Comparison of ENCODE assay signal across 38 cellular contexts in the genomic region with DNA sequence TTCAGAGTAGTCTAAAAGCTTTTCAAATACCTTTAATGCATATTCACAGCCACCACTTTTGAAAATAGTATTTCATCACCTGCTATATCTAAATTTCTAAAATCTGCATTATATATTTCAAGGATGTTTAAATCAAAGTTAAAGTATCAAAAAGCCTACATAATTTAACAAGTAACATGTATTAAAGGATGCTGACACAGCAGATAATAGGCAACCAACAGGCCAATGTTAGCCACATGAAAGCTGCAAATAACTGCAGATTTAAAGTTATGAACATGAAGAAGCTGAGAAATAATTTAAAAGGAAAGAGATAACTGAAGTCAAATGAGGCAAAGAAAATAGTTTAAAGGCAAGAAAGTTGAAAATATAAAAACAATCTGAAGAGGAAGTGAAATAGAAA. TPM values are rescaled to one million over a fixed set of nuclear protein-coding genes. Genes with fewer than 3 reads are reported as not detected.
"Had no signal": no experiment of that assay in that cellular context is flagged by ENCODE, and none has a peak within 500 bp of the region (broad histone marks: within the 10 kb centered on the region; RNA-seq: fewer than 3 reads in every experiment).

No MANE protein-coding gene starts in this region.

- H3K9me3 Mint-ChIP-seq: activated B cell treated with CpG ODN at 0.5 μM for 24 hours; activated CD4-positive, alpha-beta memory T cell treated with anti-CD3 and anti-CD28 coated beads for 36 hours; activated CD4-positive, alpha-beta T cell treated with anti-CD3 and anti-CD28 coated beads, Interleukin-2, amount 10 ng/mL, durations not matched to agents 24 days and 14 days; activated CD8-positive, alpha-beta T cell treated with anti-CD3 and anti-CD28 coated beads for 36 hours; activated naive CD4-positive, alpha-beta T cell treated with anti-CD3 and anti-CD28 coated beads for 36 hours; activated naive CD4-positive, alpha-beta T cell treated with anti-CD3 and anti-CD28 coated beads, Interleukin-2, amount 50 U/mL, for 72 hours; activated naive CD8-positive, alpha-beta T cell treated with anti-CD3 and anti-CD28 coated beads for 36 hours; activated T-cell treated with anti-CD3 and anti-CD28 coated beads, Interleukin-2, amount 50 U/mL, for 4 hours; activated T-cell treated with anti-CD3 and anti-CD28 coated beads, Interleukin-2, amount 50 U/mL, for 72 hours; activated T-helper 1 cell treated with anti-CD3 and anti-CD28 coated beads, Interleukin-12 subunit alpha, Interleukin-12 subunit beta, Interleukin-2, Interleukin-4 antibody, amounts not matched to agents 30 ng/mL and 10 ng/mL and 1 ng/mL, durations not matched to agents 14 hours and 24 hours and 36 hours; activated T-helper 17 cell treated with anti-CD3 and anti-CD28 coated beads, Interleukin-2, amount 50 U/mL, for 72 hours; T-helper 1 cell treated with Interleukin-12 subunit alpha and Interleukin-12 subunit beta and Interleukin-4 antibody, amounts not matched to agents 30 μg/mL and 1 μg/mL, for 36 hours; T-helper 2 cell treated with Interferon-gamma antibody and Interleukin-4, amounts not matched to agents 5 μg/mL and 100 μg/mL, for 36 hours had no signal

- H3K9me3 ChIP-seq: adrenal gland, body of pancreas, breast epithelium had no signal

- H3K27me3 ChIP-seq: adrenal gland, body of pancreas, brain microvascular endothelial cell, breast epithelium had no signal

- H3K36me3 Mint-ChIP-seq: activated CD4-positive, alpha-beta memory T cell treated with anti-CD3 and anti-CD28 coated beads for 36 hours; activated naive CD4-positive, alpha-beta T cell treated with anti-CD3 and anti-CD28 coated beads, Interleukin-2, amount 50 U/mL, for 72 hours; activated naive CD8-positive, alpha-beta T cell treated with anti-CD3 and anti-CD28 coated beads for 36 hours had no signal

- H3K27ac ChIP-seq: adrenal gland, body of pancreas, brain microvascular endothelial cell, breast epithelium, VCaP had no signal

- H3K4me3 Mint-ChIP-seq: activated B cell treated with CpG ODN at 0.5 μM for 24 hours; activated CD4-positive, alpha-beta memory T cell treated with anti-CD3 and anti-CD28 coated beads for 36 hours; activated CD4-positive, alpha-beta T cell treated with anti-CD3 and anti-CD28 coated beads, Interleukin-2, amount 10 ng/mL, durations not matched to agents 24 days and 14 days; activated CD8-positive, alpha-beta T cell treated with anti-CD3 and anti-CD28 coated beads for 36 hours; activated naive CD4-positive, alpha-beta T cell treated with anti-CD3 and anti-CD28 coated beads for 36 hours; activated naive CD8-positive, alpha-beta T cell treated with anti-CD3 and anti-CD28 coated beads for 36 hours; activated T-cell treated with anti-CD3 and anti-CD28 coated beads, Interleukin-2, amount 50 U/mL, for 4 hours; activated T-cell treated with anti-CD3 and anti-CD28 coated beads, Interleukin-2, amount 50 U/mL, for 72 hours; activated T-helper 1 cell treated with anti-CD3 and anti-CD28 coated beads, Interleukin-12 subunit alpha, Interleukin-12 subunit beta, Interleukin-2, Interleukin-4 antibody, amounts not matched to agents 30 ng/mL and 10 ng/mL and 1 ng/mL, durations not matched to agents 14 hours and 24 hours and 36 hours; activated T-helper 17 cell treated with anti-CD3 and anti-CD28 coated beads, Interleukin-2, amount 50 U/mL, for 72 hours; T-helper 1 cell treated with Interleukin-12 subunit alpha and Interleukin-12 subunit beta and Interleukin-4 antibody, amounts not matched to agents 30 μg/mL and 1 μg/mL, for 36 hours; T-helper 2 cell treated with Interferon-gamma antibody and Interleukin-4, amounts not matched to agents 5 μg/mL and 100 μg/mL, for 36 hours had no signal

- H3K4me1 Mint-ChIP-seq: activated B cell treated with CpG ODN at 0.5 μM for 24 hours; activated CD4-positive, alpha-beta T cell treated with anti-CD3 and anti-CD28 coated beads, Interleukin-2, amount 10 ng/mL, durations not matched to agents 24 days and 14 days; activated naive CD8-positive, alpha-beta T cell treated with anti-CD3 and anti-CD28 coated beads for 36 hours; activated T-helper 17 cell treated with anti-CD3 and anti-CD28 coated beads, Interleukin-2, amount 50 U/mL, for 72 hours had no signal

- FAIRE-seq: astrocyte, TTC549 had no signal

- H3K36me3 ChIP-seq: adrenal gland, brain microvascular endothelial cell, breast epithelium had no signal

- ATAC-seq: activated CD8-positive, alpha-beta T cell treated with anti-CD3 and anti-CD28 coated beads for 36 hours; activated naive CD4-positive, alpha-beta T cell treated with anti-CD3 and anti-CD28 coated beads, Interleukin-2, amount 50 U/mL, for 72 hours; activated T-cell treated with anti-CD3 and anti-CD28 coated beads, Interleukin-2, amount 50 U/mL, for 4 hours; activated T-cell treated with anti-CD3 and anti-CD28 coated beads, Interleukin-2, amount 50 U/mL, for 72 hours; activated T-helper 17 cell treated with anti-CD3 and anti-CD28 coated beads, Interleukin-2, amount 50 U/mL, for 72 hours; body of pancreas had no signal

- H3K4me3 ChIP-seq: adrenal gland, body of pancreas, breast epithelium had no signal

- H3K27me3 Mint-ChIP-seq: activated B cell treated with CpG ODN at 0.5 μM for 24 hours; activated CD4-positive, alpha-beta memory T cell treated with anti-CD3 and anti-CD28 coated beads for 36 hours; activated naive CD8-positive, alpha-beta T cell treated with anti-CD3 and anti-CD28 coated beads for 36 hours; activated T-helper 17 cell treated with anti-CD3 and anti-CD28 coated beads, Interleukin-2, amount 50 U/mL, for 72 hours had no signal

- H3K27ac Mint-ChIP-seq: activated B cell treated with CpG ODN at 0.5 μM for 24 hours; activated CD4-positive, alpha-beta memory T cell treated with anti-CD3 and anti-CD28 coated beads for 36 hours; activated CD4-positive, alpha-beta T cell treated with anti-CD3 and anti-CD28 coated beads, Interleukin-2, amount 10 ng/mL, durations not matched to agents 24 days and 14 days; activated CD8-positive, alpha-beta T cell treated with anti-CD3 and anti-CD28 coated beads for 36 hours; activated naive CD4-positive, alpha-beta T cell treated with anti-CD3 and anti-CD28 coated beads for 36 hours; activated naive CD4-positive, alpha-beta T cell treated with anti-CD3 and anti-CD28 coated beads, Interleukin-2, amount 50 U/mL, for 72 hours; activated naive CD8-positive, alpha-beta T cell treated with anti-CD3 and anti-CD28 coated beads for 36 hours; activated T-cell treated with anti-CD3 and anti-CD28 coated beads, Interleukin-2, amount 50 U/mL, for 72 hours; activated T-helper 1 cell treated with anti-CD3 and anti-CD28 coated beads, Interleukin-12 subunit alpha, Interleukin-12 subunit beta, Interleukin-2, Interleukin-4 antibody, amounts not matched to agents 30 ng/mL and 10 ng/mL and 1 ng/mL, durations not matched to agents 14 hours and 24 hours and 36 hours; activated T-helper 17 cell treated with anti-CD3 and anti-CD28 coated beads, Interleukin-2, amount 50 U/mL, for 72 hours; T-helper 1 cell treated with Interleukin-12 subunit alpha and Interleukin-12 subunit beta and Interleukin-4 antibody, amounts not matched to agents 30 μg/mL and 1 μg/mL, for 36 hours; T-helper 2 cell treated with Interferon-gamma antibody and Interleukin-4, amounts not matched to agents 5 μg/mL and 100 μg/mL, for 36 hours had no signal

- DNase-seq: activated B cell treated with CpG ODN at 0.5 μM for 24 hours; activated CD4-positive, alpha-beta memory T cell treated with anti-CD3 and anti-CD28 coated beads for 36 hours; activated CD4-positive, alpha-beta T cell treated with anti-CD3 and anti-CD28 coated beads for 4 hours; activated CD4-positive, alpha-beta T cell treated with anti-CD3 and anti-CD28 coated beads, Interleukin-2, amount 10 ng/mL, durations not matched to agents 24 days and 14 days; activated CD4-positive, alpha-beta T cell treated with anti-CD3 and anti-CD28 coated beads, Interleukin-2, amount 50 U/mL, for 1 hour; activated CD4-positive, alpha-beta T cell treated with anti-CD3 and anti-CD28 coated beads, Interleukin-2, amount 50 U/mL, for 4 hours; activated CD4-positive, CD25-positive, alpha-beta regulatory T cell treated with anti-CD3 and anti-CD28 coated beads, Interleukin-2, amount 50 U/mL, for 72 hours; activated CD8-positive, alpha-beta memory T cell treated with anti-CD3 and anti-CD28 coated beads, Interleukin-2, amount 50 U/mL, for 4 hours; activated CD8-positive, alpha-beta T cell treated with anti-CD3 and anti-CD28 coated beads for 36 hours; activated effector memory CD4-positive, alpha-beta T cell treated with anti-CD3 and anti-CD28 coated beads, Interleukin-2, amount 50 U/mL, for 16 hours; activated gamma-delta T cell treated with Interleukin-2 at 50 U/mL for 16 hours; activated naive CD4-positive, alpha-beta T cell; activated naive CD4-positive, alpha-beta T cell treated with anti-CD3 and anti-CD28 coated beads for 36 hours; activated naive CD4-positive, alpha-beta T cell treated with anti-CD3 and anti-CD28 coated beads, Interleukin-2, amount 50 U/mL, for 16 hours; activated naive CD8-positive, alpha-beta T cell treated with anti-CD3 and anti-CD28 coated beads for 36 hours; activated T-cell treated with anti-CD3 and anti-CD28 coated beads for 4 hours; activated T-cell treated with anti-CD3 and anti-CD28 coated beads, Interleukin-2, amount 50 U/mL, for 1 hour; activated T-cell treated with anti-CD3 and anti-CD28 coated beads, Interleukin-2, amount 50 U/mL, for 4 hours; activated T-cell treated with anti-CD3 and anti-CD28 coated beads, Interleukin-2, amount 50 U/mL, for 72 hours; adrenal gland; amniotic stem cell; aorta; body of pancreas; brain microvascular endothelial cell; central memory CD4-positive, alpha-beta T cell; cerebellar nuclear complex; T-helper 2 cell; T-helper 9 cell had no signal

- H3K4me1 ChIP-seq: adrenal gland, body of pancreas, breast epithelium had no signal

RNA-seq across cellular contexts. Expression of gene NELL2, which starts 39.8 kb away (rescaled TPM):
- total RNA-seq: activated B cell treated with CpG ODN at 0.5 μM for 24 hours, chondrocyte had no signal
